In genomic region chr14:45491914-45492313, GRCh38 we compare ENCODE assay signal across 19 cellular contexts.
"Had no signal": no experiment of that assay in that cellular context is flagged by ENCODE, and none has a peak within 500 bp of the region (broad histone marks: within the 10 kb centered on the region; RNA-seq: fewer than 3 reads in every experiment).

No MANE protein-coding gene starts in this region.

- DNase-seq: IMR-90, Karpas-422, KG1, MG63, NCI-H1092 treated with DMSO at 0.1 percent for 48 hours, NCI-H1436, NCI-H1694, NCI-H187 treated with DMSO at 0.1 percent for 48 hours, NCI-H2171 treated with DMSO at 0.1 percent for 48 hours, NCI-H345, NCI-H446 treated with DMSO at 0.1 percent for 48 hours, NCI-H524, NCI-H69, NCI-H774, Right ventricle myocardium superior, RPMI8226, SIG-M5 had no signal

- H3K27me3 ChIP-seq: MG63, SJSA1 had no signal

- H3K4me1 ChIP-seq: SJSA1 had no signal

- H3K9me3 ChIP-seq: MG63, SJSA1 had no signal

- H3K4me3 ChIP-seq: MG63, SJSA1, SK-N-MC had no signal

- H3K27ac ChIP-seq: SJSA1, SK-N-MC had no signal

- H3K36me3 ChIP-seq: MG63, SJSA1 had no signal
